ENCODE assay signal across 1 cellular context in the genomic region with DNA sequence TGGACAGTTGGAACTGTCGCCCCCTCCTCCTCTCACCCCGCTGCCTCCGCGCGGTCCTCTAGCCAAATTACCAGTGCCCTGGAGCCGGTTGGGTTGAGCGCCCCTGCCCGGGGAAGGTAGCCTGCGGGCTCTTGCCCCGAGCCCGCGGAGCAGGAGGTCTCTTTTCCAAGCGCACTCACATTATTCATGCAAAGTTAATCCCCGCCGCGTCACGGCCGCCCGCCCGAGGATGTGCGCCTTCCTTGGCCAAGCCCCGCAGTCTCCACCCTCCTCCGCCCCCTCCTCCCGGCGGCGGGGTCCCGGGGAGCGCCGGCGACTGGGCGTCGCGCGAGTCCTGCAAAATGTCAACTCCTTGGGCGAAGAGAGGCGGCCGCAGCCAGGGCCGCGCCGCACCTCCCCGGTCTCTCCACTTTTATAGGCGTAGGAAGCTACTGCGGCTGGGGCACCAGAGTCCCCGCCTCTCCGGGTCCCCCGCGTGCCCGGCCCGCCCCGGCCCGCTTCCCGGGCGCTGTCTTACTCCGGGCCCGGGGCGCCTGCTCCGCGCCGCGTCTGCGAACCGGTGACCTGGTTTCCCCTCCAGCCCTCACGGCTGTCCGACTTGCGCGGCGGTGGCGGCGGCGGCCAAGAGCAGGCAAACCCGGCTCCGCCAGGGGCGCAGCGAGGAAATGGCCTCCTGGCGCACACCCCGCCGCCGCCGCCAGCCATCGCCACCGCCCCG.
A peak's percentile ranks its signal among the peaks of the same experiment; 100 is the strongest.
TF ChIP-seq lines count a peak whose summit lies in the region.

A gene (minus strand): TSS at position 235 of the 718 bp plus-strand sequence.

TF ChIP-seq in HepG2, 621 proteins besides CTCF, POLR2A, EP300 and RAD21 (continued from another document and continues in another):
- TF ChIP-seq, protein P1, sequence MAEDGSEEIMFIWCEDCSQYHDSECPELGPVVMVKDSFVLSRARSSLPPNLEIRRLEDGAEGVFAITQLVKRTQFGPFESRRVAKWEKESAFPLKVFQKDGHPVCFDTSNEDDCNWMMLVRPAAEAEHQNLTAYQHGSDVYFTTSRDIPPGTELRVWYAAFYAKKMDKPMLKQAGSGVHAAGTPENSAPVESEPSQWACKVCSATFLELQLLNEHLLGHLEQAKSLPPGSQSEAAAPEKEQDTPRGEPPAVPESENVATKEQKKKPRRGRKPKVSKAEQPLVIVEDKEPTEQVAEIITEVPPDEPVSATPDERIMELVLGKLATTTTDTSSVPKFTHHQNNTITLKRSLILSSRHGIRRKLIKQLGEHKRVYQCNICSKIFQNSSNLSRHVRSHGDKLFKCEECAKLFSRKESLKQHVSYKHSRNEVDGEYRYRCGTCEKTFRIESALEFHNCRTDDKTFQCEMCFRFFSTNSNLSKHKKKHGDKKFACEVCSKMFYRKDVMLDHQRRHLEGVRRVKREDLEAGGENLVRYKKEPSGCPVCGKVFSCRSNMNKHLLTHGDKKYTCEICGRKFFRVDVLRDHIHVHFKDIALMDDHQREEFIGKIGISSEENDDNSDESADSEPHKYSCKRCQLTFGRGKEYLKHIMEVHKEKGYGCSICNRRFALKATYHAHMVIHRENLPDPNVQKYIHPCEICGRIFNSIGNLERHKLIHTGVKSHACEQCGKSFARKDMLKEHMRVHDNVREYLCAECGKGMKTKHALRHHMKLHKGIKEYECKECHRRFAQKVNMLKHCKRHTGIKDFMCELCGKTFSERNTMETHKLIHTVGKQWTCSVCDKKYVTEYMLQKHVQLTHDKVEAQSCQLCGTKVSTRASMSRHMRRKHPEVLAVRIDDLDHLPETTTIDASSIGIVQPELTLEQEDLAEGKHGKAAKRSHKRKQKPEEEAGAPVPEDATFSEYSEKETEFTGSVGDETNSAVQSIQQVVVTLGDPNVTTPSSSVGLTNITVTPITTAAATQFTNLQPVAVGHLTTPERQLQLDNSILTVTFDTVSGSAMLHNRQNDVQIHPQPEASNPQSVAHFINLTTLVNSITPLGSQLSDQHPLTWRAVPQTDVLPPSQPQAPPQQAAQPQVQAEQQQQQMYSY (CRISPR knock-in tag; IDR thresholded peaks at IDR 0.05), result peak; percentile 63; the same call in 1 of the 2 replicates
- TF ChIP-seq ZNF598 (CRISPR knock-in tag; IDR thresholded peaks at IDR 0.05; ENCODE audit: borderline replicate concordance) (no peak), DR1 (CRISPR knock-in tag; IDR thresholded peaks at IDR 0.05) (0 out of 2 replicates have a peak, but pooled peaks have one; percentile 30), ZBTB42 (CRISPR knock-in tag; IDR thresholded peaks at IDR 0.05) (no peak), ZNF569 (CRISPR knock-in tag; IDR thresholded peaks at IDR 0.05; ENCODE audit: borderline replicate concordance) (no peak), ZSCAN25 (CRISPR knock-in tag; IDR thresholded peaks at IDR 0.05) (no peak; the same call in 1 of the 2 replicates), MAFK (conservative IDR thresholded peaks at IDR 0.05 in 1 of 2, IDR thresholded peaks at IDR 0.05 in 1 of 2; ENCODE audit: low read length in 2 of 2) (no peak), KMT2B (CRISPR knock-in tag; IDR thresholded peaks at IDR 0.05) (no peak), ZMAT3 (CRISPR knock-in tag; conservative IDR thresholded peaks at IDR 0.05) (peak; percentile 70), NONO (IDR thresholded peaks at IDR 0.05) (no peak), NONO (CRISPR knock-in tag; conservative IDR thresholded peaks at IDR 0.05) (peak; percentile 76), SRF (IDR thresholded peaks at IDR 0.05; ENCODE audit: low read depth, low read length) (no peak), KLF12 (CRISPR knock-in tag; IDR thresholded peaks at IDR 0.05; ENCODE audit: borderline replicate concordance) (peak; percentile 33; the same call in 1 of the 2 replicates), PHF21A (CRISPR knock-in tag; IDR thresholded peaks at IDR 0.05) (peak; percentile 40; the same call in 1 of the 2 replicates), AGO1 (IDR thresholded peaks at IDR 0.05; ENCODE audit: low read depth, low read length, poor library complexity, severe bottlenecking) (peak; percentile 73), FOXJ3 (CRISPR knock-in tag; IDR thresholded peaks at IDR 0.05; ENCODE audit: borderline replicate concordance) (no peak), AKAP8 (CRISPR knock-in tag; IDR thresholded peaks at IDR 0.05) (0 out of 2 replicates have a peak, but pooled peaks have one; percentile 18), SRSF9 (IDR thresholded peaks at IDR 0.05; ENCODE audit: borderline replicate concordance, insufficient read depth, low read depth, low read length, poor library complexity, severe bottlenecking) (no peak), KDM6A (CRISPR knock-in tag; IDR thresholded peaks at IDR 0.05; ENCODE audit: low read depth) (no peak), STAG1 (CRISPR knock-in tag; IDR thresholded peaks at IDR 0.05) (no peak), ZNF30 (CRISPR knock-in tag; IDR thresholded peaks at IDR 0.05) (no peak), ZNF274 (CRISPR knock-in tag; IDR thresholded peaks at IDR 0.05) (no peak), ZNF468 (CRISPR knock-in tag; IDR thresholded peaks at IDR 0.05) (no peak), ZNF619 (CRISPR knock-in tag; IDR thresholded peaks at IDR 0.05) (no peak; the same call in 1 of the 2 replicates), ZNF605 (CRISPR knock-in tag; IDR thresholded peaks at IDR 0.05) (no peak), NFE2L2 (IDR thresholded peaks at IDR 0.05; ENCODE audit: low read length) (no peak), ZNF224 (CRISPR knock-in tag; IDR thresholded peaks at IDR 0.05) (no peak), NFKB2 (CRISPR knock-in tag; IDR thresholded peaks at IDR 0.05; ENCODE audit: borderline replicate concordance) (peak; percentile 75; the same call in 1 of the 2 replicates), ZNF253 (CRISPR knock-in tag; IDR thresholded peaks at IDR 0.05; ENCODE audit: borderline replicate concordance) (0 out of 2 replicates have a peak, but pooled peaks have one; percentile 61), ZNF232 (CRISPR knock-in tag; IDR thresholded peaks at IDR 0.05; ENCODE audit: borderline replicate concordance) (no peak), MIER3 (CRISPR knock-in tag; IDR thresholded peaks at IDR 0.05; ENCODE audit: borderline replicate concordance) (no peak), HNRNPLL (IDR thresholded peaks at IDR 0.05; ENCODE audit: low read depth, low read length, poor library complexity, severe bottlenecking) (peak; percentile 94), ZNF234 (CRISPR knock-in tag; conservative IDR thresholded peaks at IDR 0.05) (0 out of 2 replicates have a peak, but pooled peaks have one; percentile 48), NFIB (CRISPR knock-in tag; IDR thresholded peaks at IDR 0.05; ENCODE audit: borderline replicate concordance) (no peak), MYC (CRISPR knock-in tag; IDR thresholded peaks at IDR 0.05; ENCODE audit: borderline replicate concordance) (no peak), FOXC1 (CRISPR knock-in tag; IDR thresholded peaks at IDR 0.05; ENCODE audit: borderline replicate concordance) (peak; percentile 3; the same call in 1 of the 2 replicates), ZFY (CRISPR knock-in tag; IDR thresholded peaks at IDR 0.05) (peak; percentile 72), ZNF136 (CRISPR knock-in tag; IDR thresholded peaks at IDR 0.05; ENCODE audit: low read depth) (no peak), KLF16 (CRISPR knock-in tag; IDR thresholded peaks at IDR 0.05) (no peak), ZBTB7A (CRISPR knock-in tag; IDR thresholded peaks at IDR 0.05) (no peak), ZSCAN20 (CRISPR knock-in tag; IDR thresholded peaks at IDR 0.05; ENCODE audit: borderline replicate concordance) (0 out of 2 replicates have a peak, but pooled peaks have one; percentile 45), ARNTL (CRISPR knock-in tag; IDR thresholded peaks at IDR 0.05) (no peak), JARID2 (CRISPR knock-in tag; IDR thresholded peaks at IDR 0.05; ENCODE audit: insufficient replicate concordance) (no peak), ZNF839 (CRISPR knock-in tag; IDR thresholded peaks at IDR 0.05; ENCODE audit: borderline replicate concordance) (no peak), HOXD1 (CRISPR knock-in tag; IDR thresholded peaks at IDR 0.05) (0 out of 2 replicates have a peak, but pooled peaks have one; percentile 9), ATM (IDR thresholded peaks at IDR 0.05; ENCODE audit: borderline replicate concordance) (no peak)
- TF ChIP-seq, protein P2, sequence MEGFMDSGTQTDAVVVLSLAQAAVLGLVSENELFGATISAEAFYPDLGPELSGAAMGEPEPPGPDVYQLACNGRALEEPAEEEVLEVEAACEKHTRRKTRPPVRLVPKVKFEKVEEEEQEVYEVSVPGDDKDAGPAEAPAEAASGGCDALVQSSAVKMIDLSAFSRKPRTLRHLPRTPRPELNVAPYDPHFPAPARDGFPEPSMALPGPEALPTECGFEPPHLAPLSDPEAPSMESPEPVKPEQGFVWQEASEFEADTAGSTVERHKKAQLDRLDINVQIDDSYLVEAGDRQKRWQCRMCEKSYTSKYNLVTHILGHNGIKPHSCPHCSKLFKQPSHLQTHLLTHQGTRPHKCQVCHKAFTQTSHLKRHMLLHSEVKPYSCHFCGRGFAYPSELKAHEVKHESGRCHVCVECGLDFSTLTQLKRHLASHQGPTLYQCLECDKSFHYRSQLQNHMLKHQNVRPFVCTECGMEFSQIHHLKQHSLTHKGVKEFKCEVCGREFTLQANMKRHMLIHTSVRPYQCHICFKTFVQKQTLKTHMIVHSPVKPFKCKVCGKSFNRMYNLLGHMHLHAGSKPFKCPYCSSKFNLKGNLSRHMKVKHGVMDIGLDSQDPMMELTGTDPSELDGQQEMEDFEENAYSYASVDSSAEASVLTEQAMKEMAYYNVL (CRISPR knock-in tag; IDR thresholded peaks at IDR 0.05; ENCODE audit: borderline replicate concordance), result no peak
- TF ChIP-seq, protein P3, sequence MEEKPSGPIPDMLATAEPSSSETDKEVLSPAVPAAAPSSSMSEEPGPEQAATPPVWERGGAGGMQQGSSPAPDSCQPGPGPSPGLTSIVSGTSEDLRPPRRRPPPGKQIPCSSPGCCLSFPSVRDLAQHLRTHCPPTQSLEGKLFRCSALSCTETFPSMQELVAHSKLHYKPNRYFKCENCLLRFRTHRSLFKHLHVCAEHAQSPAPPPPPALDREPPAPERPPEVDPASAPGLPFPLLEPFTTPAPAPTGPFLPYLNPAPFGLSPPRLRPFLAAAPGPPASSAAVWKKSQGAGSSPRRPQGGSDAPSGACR (CRISPR knock-in tag; IDR thresholded peaks at IDR 0.05), result peak; percentile 9; the same call in 1 of the 2 replicates
- TF ChIP-seq, protein P4, sequence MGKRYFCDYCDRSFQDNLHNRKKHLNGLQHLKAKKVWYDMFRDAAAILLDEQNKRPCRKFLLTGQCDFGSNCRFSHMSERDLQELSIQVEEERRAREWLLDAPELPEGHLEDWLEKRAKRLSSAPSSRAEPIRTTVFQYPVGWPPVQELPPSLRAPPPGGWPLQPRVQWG (CRISPR knock-in tag; IDR thresholded peaks at IDR 0.05; ENCODE audit: borderline replicate concordance, low read depth), result 0 out of 2 replicates have a peak, but pooled peaks have one; percentile 53
- TF ChIP-seq, protein P5, sequence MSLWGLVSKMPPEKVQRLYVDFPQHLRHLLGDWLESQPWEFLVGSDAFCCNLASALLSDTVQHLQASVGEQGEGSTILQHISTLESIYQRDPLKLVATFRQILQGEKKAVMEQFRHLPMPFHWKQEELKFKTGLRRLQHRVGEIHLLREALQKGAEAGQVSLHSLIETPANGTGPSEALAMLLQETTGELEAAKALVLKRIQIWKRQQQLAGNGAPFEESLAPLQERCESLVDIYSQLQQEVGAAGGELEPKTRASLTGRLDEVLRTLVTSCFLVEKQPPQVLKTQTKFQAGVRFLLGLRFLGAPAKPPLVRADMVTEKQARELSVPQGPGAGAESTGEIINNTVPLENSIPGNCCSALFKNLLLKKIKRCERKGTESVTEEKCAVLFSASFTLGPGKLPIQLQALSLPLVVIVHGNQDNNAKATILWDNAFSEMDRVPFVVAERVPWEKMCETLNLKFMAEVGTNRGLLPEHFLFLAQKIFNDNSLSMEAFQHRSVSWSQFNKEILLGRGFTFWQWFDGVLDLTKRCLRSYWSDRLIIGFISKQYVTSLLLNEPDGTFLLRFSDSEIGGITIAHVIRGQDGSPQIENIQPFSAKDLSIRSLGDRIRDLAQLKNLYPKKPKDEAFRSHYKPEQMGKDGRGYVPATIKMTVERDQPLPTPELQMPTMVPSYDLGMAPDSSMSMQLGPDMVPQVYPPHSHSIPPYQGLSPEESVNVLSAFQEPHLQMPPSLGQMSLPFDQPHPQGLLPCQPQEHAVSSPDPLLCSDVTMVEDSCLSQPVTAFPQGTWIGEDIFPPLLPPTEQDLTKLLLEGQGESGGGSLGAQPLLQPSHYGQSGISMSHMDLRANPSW (CRISPR knock-in tag; IDR thresholded peaks at IDR 0.05; ENCODE audit: borderline replicate concordance), result no peak
- TF ChIP-seq, protein P6, sequence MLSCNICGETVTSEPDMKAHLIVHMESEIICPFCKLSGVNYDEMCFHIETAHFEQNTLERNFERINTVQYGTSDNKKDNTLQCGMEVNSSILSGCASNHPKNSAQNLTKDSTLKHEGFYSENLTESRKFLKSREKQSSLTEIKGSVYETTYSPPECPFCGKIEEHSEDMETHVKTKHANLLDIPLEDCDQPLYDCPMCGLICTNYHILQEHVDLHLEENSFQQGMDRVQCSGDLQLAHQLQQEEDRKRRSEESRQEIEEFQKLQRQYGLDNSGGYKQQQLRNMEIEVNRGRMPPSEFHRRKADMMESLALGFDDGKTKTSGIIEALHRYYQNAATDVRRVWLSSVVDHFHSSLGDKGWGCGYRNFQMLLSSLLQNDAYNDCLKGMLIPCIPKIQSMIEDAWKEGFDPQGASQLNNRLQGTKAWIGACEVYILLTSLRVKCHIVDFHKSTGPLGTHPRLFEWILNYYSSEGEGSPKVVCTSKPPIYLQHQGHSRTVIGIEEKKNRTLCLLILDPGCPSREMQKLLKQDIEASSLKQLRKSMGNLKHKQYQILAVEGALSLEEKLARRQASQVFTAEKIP (CRISPR knock-in tag; IDR thresholded peaks at IDR 0.05; ENCODE audit: borderline replicate concordance), result no peak
- TF ChIP-seq, protein P7, sequence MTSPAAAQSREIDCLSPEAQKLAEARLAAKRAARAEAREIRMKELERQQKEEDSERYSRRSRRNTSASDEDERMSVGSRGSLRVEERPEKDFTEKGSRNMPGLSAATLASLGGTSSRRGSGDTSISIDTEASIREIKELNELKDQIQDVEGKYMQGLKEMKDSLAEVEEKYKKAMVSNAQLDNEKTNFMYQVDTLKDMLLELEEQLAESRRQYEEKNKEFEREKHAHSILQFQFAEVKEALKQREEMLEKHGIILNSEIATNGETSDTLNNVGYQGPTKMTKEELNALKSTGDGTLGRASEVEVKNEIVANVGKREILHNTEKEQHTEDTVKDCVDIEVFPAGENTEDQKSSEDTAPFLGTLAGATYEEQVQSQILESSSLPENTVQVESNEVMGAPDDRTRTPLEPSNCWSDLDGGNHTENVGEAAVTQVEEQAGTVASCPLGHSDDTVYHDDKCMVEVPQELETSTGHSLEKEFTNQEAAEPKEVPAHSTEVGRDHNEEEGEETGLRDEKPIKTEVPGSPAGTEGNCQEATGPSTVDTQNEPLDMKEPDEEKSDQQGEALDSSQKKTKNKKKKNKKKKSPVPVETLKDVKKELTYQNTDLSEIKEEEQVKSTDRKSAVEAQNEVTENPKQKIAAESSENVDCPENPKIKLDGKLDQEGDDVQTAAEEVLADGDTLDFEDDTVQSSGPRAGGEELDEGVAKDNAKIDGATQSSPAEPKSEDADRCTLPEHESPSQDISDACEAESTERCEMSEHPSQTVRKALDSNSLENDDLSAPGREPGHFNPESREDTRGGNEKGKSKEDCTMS (CRISPR knock-in tag; conservative IDR thresholded peaks at IDR 0.05), result no peak
